In the genomic region with DNA sequence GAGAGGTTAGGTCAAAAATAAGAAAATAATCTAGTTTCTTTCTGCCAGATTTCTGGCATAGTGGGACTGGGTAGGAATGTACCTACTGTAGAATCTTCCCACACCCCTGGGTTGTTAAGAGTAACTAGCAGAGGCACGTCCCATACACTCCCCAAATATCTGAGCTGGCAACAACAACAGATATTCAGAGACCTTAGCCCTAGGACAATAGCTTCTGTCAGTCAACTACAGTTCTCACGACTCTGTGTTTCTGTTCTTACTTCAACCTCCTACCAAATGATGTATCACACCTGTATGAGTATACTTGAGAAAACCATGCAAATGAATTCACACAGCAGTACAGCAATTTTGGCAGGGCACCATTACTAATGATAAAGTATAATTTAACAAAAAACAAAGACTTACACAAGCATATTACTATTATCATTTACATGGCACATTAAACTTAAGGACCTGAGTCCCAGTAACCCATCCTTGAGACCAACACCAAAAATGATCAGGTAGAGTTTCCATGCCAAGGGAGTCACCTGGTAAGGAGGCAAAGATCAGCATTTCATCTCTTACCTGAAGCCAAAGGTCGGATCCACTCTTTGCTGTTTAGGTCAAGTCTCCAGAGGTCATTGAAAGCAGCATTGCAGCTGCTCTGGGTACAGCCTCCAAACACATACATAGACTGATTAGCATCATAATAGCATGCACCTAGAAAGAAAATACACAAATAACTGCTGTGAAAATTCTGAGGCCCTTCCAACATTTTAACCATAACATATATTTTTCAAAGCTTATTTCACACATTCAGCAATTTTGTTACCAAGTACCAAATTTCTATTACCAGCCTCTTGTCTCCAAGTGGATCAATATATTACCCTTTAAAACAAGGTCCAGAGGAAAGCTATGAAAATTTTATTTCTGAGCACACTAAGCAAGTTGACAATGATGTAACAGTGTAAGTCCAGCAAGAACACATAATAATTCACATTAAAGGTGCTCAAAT, we compare ENCODE assay signal across 21 cellular contexts. TPM values are rescaled to one million over a fixed set of nuclear protein-coding genes. Genes with fewer than 3 reads are reported as not detected.
DNase-seq lines count a peak whose midpoint lies in the region; ATAC-seq and TF ChIP-seq lines count a peak whose summit lies in the region.
"Had no signal": no experiment of that assay in that cellular context is flagged by ENCODE, and none has a peak within 500 bp of the region (broad histone marks: within the 10 kb centered on the region; RNA-seq: fewer than 3 reads in every experiment).

No MANE protein-coding gene starts in this region.

- H3K9me3 Mint-ChIP-seq in CD14-positive monocyte: peaks cover 0 to 1% (median 0%) of the 10 kb centered on the region in 7 donors
- H3K9me3 Mint-ChIP-seq in Caco-2 (ENCODE audit: unreplicated experiment): no peaks in the 10 kb centered on the region
- H3K9me3 Mint-ChIP-seq: activated CD4-positive, alpha-beta T cell treated with anti-CD3 and anti-CD28 coated beads, Interleukin-2, amount 10 ng/mL, durations not matched to agents 7 days and 5 days; neural progenitor cell had no signal

- BruUV-seq in Caco-2 (replicated peaks; lab: Mats Ljungman, UMichigan): no TSS peak

- no peak overlapping the region for H3K4me3 ChIP-seq in esophagus (ENCODE audit: low read depth in 1 of 2, low read length in 2 of 2)
- H3K4me3 ChIP-seq in psoas muscle: no peak overlapping the region
- no peak overlapping the region for H3K4me3 ChIP-seq in Caco-2 (ENCODE audit: low read depth, low read length)
- H3K4me3 ChIP-seq: gastroesophageal sphincter, neural progenitor cell, testis had no signal

- H3K27ac ChIP-seq in RWPE1 (no peak overlapping the region), esophagus (ENCODE audit: low read depth in 2 of 2, low read length in 1 of 2) (peak overlapping the region; percentile 78 to 89), psoas muscle (peak overlapping the region; percentile 42)
- H3K27ac ChIP-seq: C4-2B, neural progenitor cell, testis had no signal

- H3K9me3 ChIP-seq in esophagus (ENCODE audit: control insufficient read depth in 2 of 2, insufficient read depth in 1 of 2, low read depth in 1 of 2, low read length in 1 of 2) (no peaks in the 10 kb centered on the region), psoas muscle (no peaks in the 10 kb centered on the region), Caco-2 (no peaks in the 10 kb centered on the region)
- H3K9me3 ChIP-seq: gastroesophageal sphincter, testis had no signal

- H3K4me1 ChIP-seq in esophagus (ENCODE audit: control insufficient read depth in 2 of 2, insufficient read depth in 2 of 2, low read length in 1 of 2) (no peaks in the 10 kb centered on the region), psoas muscle (peaks cover 14% of the 10 kb centered on the region), Caco-2 (no peaks in the 10 kb centered on the region)
- H3K4me1 ChIP-seq: neural progenitor cell had no signal

- intact Hi-C loops in CD14-positive monocyte (cut with micrococcal nuclease): no loop called here
- intact Hi-C loops in psoas muscle (cut with DNase I): no loop called here
- intact Hi-C loops in Caco-2 (cut with micrococcal nuclease; ENCODE audit: unreplicated experiment): no loop called here

- CTCF ChIA-PET in RWPE1 (lab: Yijun Ruan, JAX) (interaction anchor here (0.6 kb wide), 1 partner anchor 218 kb away, joined by 3 read pairs; no protein-coding TSS in a partner anchor), Caco-2 (lab: Charles Lee) (no interaction called here)

- POLR2A ChIA-PET in RWPE1 (lab: Yijun Ruan, JAX; ENCODE audit: low non-redundant PET): no interaction called here
- POLR2A ChIA-PET in Caco-2 (lab: Charles Lee): no interaction called here

- ATAC-seq in psoas muscle: no peak
- ATAC-seq in HG03196 (IDR thresholded peaks at IDR 0.05; ENCODE audit: unreplicated experiment): no peak
- ATAC-seq: gastroesophageal sphincter had no signal

- H3K4me1 Mint-ChIP-seq in CD14-positive monocyte (peaks cover 32% of the 10 kb centered on the region), Caco-2 (ENCODE audit: low read depth, unreplicated experiment) (no peaks in the 10 kb centered on the region)
- H3K4me1 Mint-ChIP-seq: neural progenitor cell had no signal

- 52 to 59% methylated on average over 3 of the region's 3 CpGs for WGBS in esophagus, 2 donors
- 61 to 71% (median 63%) methylated on average over 3 of the region's 3 CpGs for WGBS in psoas muscle, 3 donors

- DNase-seq in CD14-positive monocyte (ENCODE audit: low spot score) (no peak), RWPE1 (ENCODE audit: low spot score) (peak; percentile 23), psoas muscle (no peak), C1 segment of cervical spinal cord (lab: John Stamatoyannopoulos, UW) (no peak), pons (ENCODE audit: low spot score) (no peak), Caco-2 (no peak)
- DNase-seq: ACHN; activated CD4-positive, alpha-beta T cell treated with anti-CD3 and anti-CD28 coated beads, Interleukin-2, amount 10 ng/mL, durations not matched to agents 7 days and 5 days; DMS153; GDM1; KG1; kidney glomerular epithelial cell; midbrain; NCI-H1694; T-helper 1 cell; testis had no signal

- no peaks in the 10 kb centered on the region for H3K36me3 ChIP-seq in esophagus (ENCODE audit: control insufficient read depth in 2 of 2, insufficient read depth in 2 of 2, low read length in 1 of 2)
- H3K36me3 ChIP-seq in psoas muscle (ENCODE audit: insufficient read depth in 1 of 2, low read depth in 1 of 2): peaks cover 0 to 20% of the 10 kb centered on the region in 2 donors
- no peaks in the 10 kb centered on the region for H3K36me3 ChIP-seq in Caco-2 (ENCODE audit: control insufficient read depth, insufficient read depth, low read length)
- H3K36me3 ChIP-seq: neural progenitor cell had no signal

- H3K27me3 ChIP-seq in esophagus (ENCODE audit: control insufficient read depth in 1 of 2, insufficient read depth in 2 of 2, low read length in 2 of 2): no peaks in the 10 kb centered on the region
- no peaks in the 10 kb centered on the region for H3K27me3 ChIP-seq in psoas muscle (ENCODE audit: insufficient read depth in 3 of 3, low read length in 2 of 3)
- no peaks in the 10 kb centered on the region for H3K27me3 ChIP-seq in Caco-2 (replicated peaks; ENCODE audit: control insufficient read depth, insufficient read depth, low read length)
- H3K27me3 ChIP-seq: gastroesophageal sphincter, neural progenitor cell, testis had no signal

- H3K36me3 Mint-ChIP-seq in CD14-positive monocyte (peaks cover 40 to 65% of the 10 kb centered on the region in 2 donors), Caco-2 (ENCODE audit: insufficient read depth, unreplicated experiment) (peaks cover 19% of the 10 kb centered on the region)

- H3K27ac Mint-ChIP-seq in CD14-positive monocyte (peak overlapping the region; percentile 70 to 91 (median 77)), Caco-2 (ENCODE audit: unreplicated experiment) (no peak overlapping the region)
- H3K27ac Mint-ChIP-seq: activated CD4-positive, alpha-beta T cell treated with anti-CD3 and anti-CD28 coated beads, Interleukin-2, amount 10 ng/mL, durations not matched to agents 7 days and 5 days; neural progenitor cell had no signal

- H3K4me3 Mint-ChIP-seq in CD14-positive monocyte (no peak overlapping the region), Caco-2 (ENCODE audit: unreplicated experiment) (no peak overlapping the region)
- H3K4me3 Mint-ChIP-seq: activated CD4-positive, alpha-beta T cell treated with anti-CD3 and anti-CD28 coated beads, Interleukin-2, amount 10 ng/mL, durations not matched to agents 7 days and 5 days; neural progenitor cell had no signal

- H3K27me3 Mint-ChIP-seq in CD14-positive monocyte (ENCODE audit: low read depth in 3 of 3) (no peaks in the 10 kb centered on the region), Caco-2 (ENCODE audit: insufficient read depth, unreplicated experiment) (no peaks in the 10 kb centered on the region)
- H3K27me3 Mint-ChIP-seq: activated CD4-positive, alpha-beta T cell treated with anti-CD3 and anti-CD28 coated beads, Interleukin-2, amount 10 ng/mL, durations not matched to agents 7 days and 5 days had no signal

- no peak for TF ChIP-seq CTCF in CD14-positive monocyte (IDR thresholded peaks at IDR 0.05)
- TF ChIP-seq CTCF in RWPE1 (conservative IDR thresholded peaks at IDR 0.05; ENCODE audit: low read depth): no peak
- TF ChIP-seq CTCF in psoas muscle (IDR thresholded peaks at IDR 0.05): no peak
- no peak for TF ChIP-seq CTCF in Caco-2 (IDR thresholded peaks at IDR 0.05; ENCODE audit: insufficient read depth in 1 of 2, low read depth in 1 of 2, low read length in 1 of 2, severe bottlenecking in 1 of 2, unreplicated experiment in 1 of 2)

RNA-seq across cellular contexts. Expression of a gene that starts 57.5 kb away (rescaled TPM):
- polyA plus RNA-seq in CD14-positive monocyte (1 to 10 TPM in 1 of 2 donors, under 1 TPM in 1; 0.54 to 1.4 TPM), esophagus (1 to 10 TPM; 3.2 to 4.1 TPM), psoas muscle (1 to 10 TPM; 1.4 to 7.4 (median 4.0) TPM)
- total RNA-seq in psoas muscle (1 to 10 TPM; 1.0 to 5.1 (median 4.6) TPM), Caco-2 (2022) (2.1 and 4.2 TPM in 2 replicates)

RNA-seq across cellular contexts. Expression of a gene that starts 57.8 kb away (rescaled TPM):
- polyA plus RNA-seq in CD14-positive monocyte (10 to 100 TPM; 11.6 to 16.9 TPM), esophagus (10 to 100 TPM; 11.6 to 12.4 TPM), psoas muscle (10 to 100 TPM in 2 of 3 donors, 1 to 10 TPM in 1; 7.4 to 26.6 (median 14.8) TPM)
- total RNA-seq in psoas muscle (10 to 100 TPM; 14.7 to 24.4 (median 19.8) TPM), Caco-2 (2022) (11.3 TPM in 2 replicates)
